18 cellular contexts compared by ENCODE assay signal in genomic region chr13:66888698-66889097, GRCh38.
DNase-seq lines count a peak whose midpoint lies in the region; ATAC-seq and TF ChIP-seq lines count a peak whose summit lies in the region.
"Had no signal": no experiment of that assay in that cellular context is flagged by ENCODE, and none has a peak within 500 bp of the region (broad histone marks: within the 10 kb centered on the region; RNA-seq: fewer than 3 reads in every experiment).

No MANE protein-coding gene starts in this region.

- no peak overlapping the region for H2BK12ac ChIP-seq in neuronal stem cell (ENCODE audit: low read length)

- no peak overlapping the region for H3K23ac ChIP-seq in neuronal stem cell (ENCODE audit: low read depth, low read length, poor library complexity)

- H3K79me2 ChIP-seq in fibroblast of lung (ENCODE audit: control insufficient read depth, insufficient read depth, low read length), result no peaks in the 10 kb centered on the region

- no peak overlapping the region for H2BK15ac ChIP-seq in neuronal stem cell (ENCODE audit: low read length)

- intact Hi-C loops in lower lobe of right lung (cut with DNase I), result no loop called here

- H2AFZ ChIP-seq in fibroblast of lung (ENCODE audit: low read length) (no peak overlapping the region), neuronal stem cell (ENCODE audit: low read length) (peak overlapping the region; percentile 3)

- H3K4me1 ChIP-seq in fibroblast of lung (ENCODE audit: control insufficient read depth, extremely low read depth, insufficient read depth, low read length) (no peaks in the 10 kb centered on the region), neuronal stem cell (ENCODE audit: control insufficient read depth in 2 of 2, insufficient read depth in 1 of 2, low read depth in 1 of 2, low read length in 2 of 2) (no peaks in the 10 kb centered on the region), lower lobe of right lung (no peaks in the 10 kb centered on the region)
- H3K4me1 ChIP-seq: A549 had no signal

- no peaks in the 10 kb centered on the region for H3K9me3 ChIP-seq in fibroblast of lung (ENCODE audit: control insufficient read depth, insufficient read depth, low read depth, low read length)
- H3K9me3 ChIP-seq in neuronal stem cell (replicated peaks in 1 of 2; ENCODE audit: control insufficient read depth in 2 of 2, insufficient read depth in 1 of 2, low read depth in 1 of 2, low read length in 2 of 2), result no peaks in the 10 kb centered on the region
- no peaks in the 10 kb centered on the region for H3K9me3 ChIP-seq in lower lobe of right lung
- H3K9me3 ChIP-seq: A549 had no signal

- no peak overlapping the region for H3K18ac ChIP-seq in neuronal stem cell (ENCODE audit: low read length)

- H3K14ac ChIP-seq in neuronal stem cell (ENCODE audit: low read length), result no peak overlapping the region

- H3K4me3 Mint-ChIP-seq in activated T-cell treated with anti-CD3 and anti-CD28 coated beads, Interleukin-2, amount 50 U/mL, for 24 hours, result no peak overlapping the region
- H3K4me3 Mint-ChIP-seq: CD4-positive, alpha-beta T cell; HFFc6 had no signal

- no peak for TF ChIP-seq CTCF in fibroblast of lung (conservative IDR thresholded peaks at IDR 0.05 in 1 of 2, IDR thresholded peaks at IDR 0.05 in 1 of 2; ENCODE audit: low read depth in 1 of 2, low read length in 2 of 2)
- TF ChIP-seq CTCF in lower lobe of right lung (IDR thresholded peaks at IDR 0.05), result no peak

- H3K9me3 Mint-ChIP-seq in activated T-cell treated with anti-CD3 and anti-CD28 coated beads, Interleukin-2, amount 50 U/mL, for 24 hours, result peaks cover 4% of the 10 kb centered on the region
- H3K9me3 Mint-ChIP-seq: CD4-positive, alpha-beta T cell; HFFc6 had no signal

- H3K4me2 ChIP-seq in fibroblast of lung (ENCODE audit: extremely low read depth, insufficient read depth, low read length) (no peak overlapping the region), neuronal stem cell (ENCODE audit: insufficient read depth, low read length, poor library complexity, severe bottlenecking) (no peak overlapping the region)
- H3K4me2 ChIP-seq: A549 had no signal

- H4K91ac ChIP-seq in neuronal stem cell (ENCODE audit: low read depth, low read length, poor library complexity), result no peak overlapping the region

- no peak overlapping the region for H2AK5ac ChIP-seq in neuronal stem cell (ENCODE audit: low read depth, low read length)

- no peak overlapping the region for H2BK5ac ChIP-seq in neuronal stem cell (ENCODE audit: low read length)

- no peak overlapping the region for H2BK120ac ChIP-seq in neuronal stem cell (ENCODE audit: low read depth, low read length)

- H3K27me3 Mint-ChIP-seq in activated T-cell treated with anti-CD3 and anti-CD28 coated beads, Interleukin-2, amount 50 U/mL, for 24 hours, result no peaks in the 10 kb centered on the region
- H3K27me3 Mint-ChIP-seq: CD4-positive, alpha-beta T cell had no signal

- H3K27ac Mint-ChIP-seq in activated T-cell treated with anti-CD3 and anti-CD28 coated beads, Interleukin-2, amount 50 U/mL, for 24 hours, result no peak overlapping the region
- H3K27ac Mint-ChIP-seq: CD4-positive, alpha-beta T cell; HFFc6 had no signal

- no peak for ATAC-seq in lower lobe of right lung
- ATAC-seq in GM19463 (IDR thresholded peaks at IDR 0.05; ENCODE audit: unreplicated experiment), result no peak
- ATAC-seq: A549 had no signal

- H3K9ac ChIP-seq in fibroblast of lung (ENCODE audit: insufficient read depth, low read length) (no peak overlapping the region), neuronal stem cell (ENCODE audit: low read depth, low read length, poor library complexity) (no peak overlapping the region)

- H4K8ac ChIP-seq in neuronal stem cell (ENCODE audit: low read depth, low read length), result no peak overlapping the region

- H3K4ac ChIP-seq in neuronal stem cell (ENCODE audit: low read length), result no peak overlapping the region

- H3K36me3 ChIP-seq in fibroblast of lung (ENCODE audit: control insufficient read depth, insufficient read depth, low read length) (no peaks in the 10 kb centered on the region), neuronal stem cell (replicated peaks in 1 of 2; ENCODE audit: control insufficient read depth in 2 of 2, insufficient read depth in 2 of 2, low read length in 2 of 2) (no peaks in the 10 kb centered on the region), lower lobe of right lung (no peaks in the 10 kb centered on the region)

- DNase-seq in HCEC 1CT (peak; percentile 4), amniotic epithelial cell (ENCODE audit: low read depth) (peak; percentile 16), fibroblast of lung (ENCODE audit: low read depth in 2 of 2) (peak; percentile 6 to 26), neuronal stem cell (ENCODE audit: low spot score) (no peak), lower lobe of right lung (no peak), T-helper 2 cell (no peak)
- DNase-seq in activated T-cell treated with anti-CD3 and anti-CD28 coated beads, Interleukin-2, amount 50 U/mL, for 24 hours, result no peak
- DNase-seq: CD4-positive, alpha-beta T cell; DND-41; GDM1; GOT3; HFFc6; NCI-H187 treated with DMSO at 0.1 percent for 48 hours; NCI-H2171; NCI-H510A; RPMI8226 had no signal

- H3K27me3 ChIP-seq in fibroblast of lung (ENCODE audit: control insufficient read depth, insufficient read depth, low read length), result no peaks in the 10 kb centered on the region
- H3K27me3 ChIP-seq in neuronal stem cell (ENCODE audit: control insufficient read depth in 3 of 3, insufficient read depth in 3 of 3, low read depth in 1 of 3, low read length in 3 of 3), result no peaks in the 10 kb centered on the region
- H3K27me3 ChIP-seq in lower lobe of right lung (ENCODE audit: low read depth), result no peaks in the 10 kb centered on the region

- H4K20me1 ChIP-seq in fibroblast of lung (ENCODE audit: control insufficient read depth, extremely low read depth, insufficient read depth, low read length), result no peaks in the 10 kb centered on the region

- H3K79me1 ChIP-seq in neuronal stem cell (ENCODE audit: low read depth, low read length), result no peaks in the 10 kb centered on the region

- H3K27ac ChIP-seq in fibroblast of lung (ENCODE audit: insufficient read depth, low read length) (no peak overlapping the region), neuronal stem cell (replicated peaks; ENCODE audit: low read length) (no peak overlapping the region), lower lobe of right lung (no peak overlapping the region)
- H3K27ac ChIP-seq: A549 had no signal

- WGBS in neuronal stem cell (ENCODE audit: extremely low coverage in 2 of 2, insufficient read length in 2 of 2, insufficient replicate concordance in 1 of 2), 2 donors, result no CpG with 5 or more reads among the region's 1 CpG

- no peaks in the 10 kb centered on the region for H3K4me1 Mint-ChIP-seq in activated T-cell treated with anti-CD3 and anti-CD28 coated beads, Interleukin-2, amount 50 U/mL, for 24 hours (ENCODE audit: low read depth)

- H3K4me3 ChIP-seq in fibroblast of lung (replicated peaks in 1 of 4; ENCODE audit: control extremely low read depth in 1 of 4, insufficient read depth in 1 of 4, low read depth in 3 of 4, low read length in 4 of 4) (no peak overlapping the region), neuronal stem cell (ENCODE audit: low read length in 2 of 2) (no peak overlapping the region), lower lobe of right lung (no peak overlapping the region)
- H3K4me3 ChIP-seq: A549 had no signal

- H3K36me3 Mint-ChIP-seq in activated T-cell treated with anti-CD3 and anti-CD28 coated beads, Interleukin-2, amount 50 U/mL, for 24 hours (ENCODE audit: low read depth), result no peaks in the 10 kb centered on the region

Comparison
In these comparisons a context has a peak if more than half of its experiments do, and no peak if none do; other contexts are left out.
1. DNase-seq: peak in HCEC 1CT (single experiment), amniotic epithelial cell (single experiment) and fibroblast of lung (2 of 2); none in neuronal stem cell (single experiment), lower lobe of right lung (single experiment), activated T-cell treated with anti-CD3 and anti-CD28 coated beads, Interleukin-2, amount 50 U/mL, for 24 hours (single experiment) and T-helper 2 cell (0 of 5).